Comparison of ENCODE assay signal across 12 cellular contexts in the genomic region with DNA sequence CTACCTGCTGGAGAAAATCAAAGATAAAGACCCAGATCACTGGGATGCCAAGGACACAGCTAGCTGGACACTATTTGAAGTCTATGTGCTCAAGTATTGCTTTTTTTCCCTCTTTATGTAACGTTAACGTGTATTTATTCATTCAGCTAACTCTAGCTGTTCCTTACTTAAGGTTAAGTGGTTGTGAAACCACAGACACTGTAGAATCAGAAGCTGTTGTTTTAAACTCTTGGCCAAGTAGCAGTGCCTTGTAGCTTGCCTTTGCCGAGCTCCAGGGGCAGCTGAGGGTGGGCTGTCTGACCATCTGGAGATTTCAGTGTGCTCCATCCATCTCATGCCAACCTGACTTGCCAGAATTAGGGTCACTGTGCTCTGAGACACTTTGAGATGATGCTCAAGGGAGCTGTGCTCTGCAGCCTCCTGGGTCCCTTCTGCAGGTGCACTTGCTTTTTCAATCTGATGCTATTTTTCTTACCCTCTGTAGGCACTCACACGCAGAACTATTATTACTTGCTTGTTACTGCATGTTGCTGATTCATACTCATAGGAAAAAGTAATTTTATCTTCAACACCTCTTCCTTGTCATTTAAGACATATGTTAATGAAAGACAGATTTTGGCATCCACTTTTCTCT.
DNase-seq lines count a peak whose midpoint lies in the region; ATAC-seq, FAIRE-seq and TF ChIP-seq lines count a peak whose summit lies in the region.
"Had no signal": no experiment of that assay in that cellular context is flagged by ENCODE, and none has a peak within 500 bp of the region (broad histone marks: within the 10 kb centered on the region; RNA-seq: fewer than 3 reads in every experiment).

No MANE protein-coding gene starts in this region.

- no CpG with 5 or more reads among the region's 4 CpGs for WGBS in iPS DF 6.9 (ENCODE audit: insufficient coverage, insufficient read length)

- H3K4me1 ChIP-seq in iPS DF 6.9 (ENCODE audit: control insufficient read depth, insufficient read depth, low read length), result peaks cover 5% of the 10 kb centered on the region
- no peaks in the 10 kb centered on the region for H3K4me1 ChIP-seq in foreskin keratinocyte
- H3K4me1 ChIP-seq in lower lobe of right lung, result no peaks in the 10 kb centered on the region
- H3K4me1 ChIP-seq: prostate gland had no signal

- TF ChIP-seq POLR2A in GM12892 (IDR thresholded peaks at IDR 0.05; ENCODE audit: low read depth, low read length), result peak; percentile 70; the same call in 1 of the 2 replicates

- H3K27me3 ChIP-seq in iPS DF 6.9 (ENCODE audit: control insufficient read depth, insufficient read depth, low read length), result no peaks in the 10 kb centered on the region
- no peaks in the 10 kb centered on the region for H3K27me3 ChIP-seq in foreskin keratinocyte
- no peaks in the 10 kb centered on the region for H3K27me3 ChIP-seq in lower lobe of right lung (ENCODE audit: low read depth)
- H3K27me3 ChIP-seq: heart left ventricle had no signal

- DNase-seq in GM12892 (ENCODE audit: insufficient read length) (no peak), NAMALWA (ENCODE audit: low spot score) (peak; percentile 86), iPS DF 6.9 (ENCODE audit: low read depth, low spot score) (no peak), DMS153 treated with DMSO at 0.1 percent for 48 hours (lab: John Stamatoyannopoulos, UW; ENCODE audit: unreplicated experiment) (no peak), foreskin keratinocyte (no peak), lower lobe of right lung (no peak)
- DNase-seq in activated effector memory CD4-positive, alpha-beta T cell treated with Interleukin-2 at 50 U/mL for 16 hours, result no peak

- H3K9me3 ChIP-seq in iPS DF 6.9 (ENCODE audit: control insufficient read depth, insufficient read depth, low read length) (no peaks in the 10 kb centered on the region), lower lobe of right lung (no peaks in the 10 kb centered on the region)
- H3K9me3 ChIP-seq: heart left ventricle, prostate gland had no signal

- H3K27ac ChIP-seq in iPS DF 6.9 (ENCODE audit: low read length), result peak overlapping the region; percentile 79
- H3K27ac ChIP-seq in foreskin keratinocyte, result no peak overlapping the region
- H3K27ac ChIP-seq in lower lobe of right lung, result no peak overlapping the region
- H3K27ac ChIP-seq: prostate gland had no signal

- ATAC-seq in GM21381 (IDR thresholded peaks at IDR 0.05; ENCODE audit: unreplicated experiment) (peak; percentile 28), foreskin keratinocyte (no peak), lower lobe of right lung (no peak)
- ATAC-seq: Panc1 had no signal

- FAIRE-seq in GM12892 (lab: Jason Lieb, UNC), result peak; percentile 63
- FAIRE-seq: G401.6 had no signal

- H3K4me3 ChIP-seq in iPS DF 6.9 (ENCODE audit: low read length) (no peak overlapping the region), lower lobe of right lung (no peak overlapping the region)
- H3K4me3 ChIP-seq: heart left ventricle, prostate gland had no signal

- TF ChIP-seq CTCF in foreskin keratinocyte (conservative IDR thresholded peaks at IDR 0.05) (no peak), lower lobe of right lung (IDR thresholded peaks at IDR 0.05) (no peak)

- intact Hi-C loops in lower lobe of right lung (cut with DNase I), result no loop called here

- H3K36me3 ChIP-seq in iPS DF 6.9 (ENCODE audit: control insufficient read depth, insufficient read depth, low read length), result no peaks in the 10 kb centered on the region
- H3K36me3 ChIP-seq in lower lobe of right lung, result no peaks in the 10 kb centered on the region
- H3K36me3 ChIP-seq: heart left ventricle, prostate gland had no signal
